In the genomic region with DNA sequence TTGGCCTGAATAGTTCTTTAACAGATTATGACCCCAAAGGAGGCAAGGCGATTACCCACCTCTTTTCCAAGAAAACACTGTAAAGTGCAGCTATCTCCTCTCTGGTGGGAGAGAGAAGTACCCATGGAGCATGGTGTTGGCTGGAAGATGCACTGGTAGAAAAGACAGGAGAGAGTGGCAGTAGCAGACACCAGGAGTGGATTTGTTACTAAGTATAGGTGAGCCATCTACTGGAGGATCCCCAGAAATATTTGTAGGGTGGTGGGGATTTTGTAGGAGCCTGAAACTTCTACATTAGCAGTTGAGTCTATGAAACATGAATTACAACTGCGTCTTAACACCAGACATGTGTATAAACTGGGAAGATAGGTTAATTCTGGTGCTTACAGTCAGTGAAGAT, we compare ENCODE assay signal across 8 cellular contexts.
A peak's percentile ranks its signal among the peaks of the same experiment; 100 is the strongest.
DNase-seq lines count a peak whose midpoint lies in the region; ATAC-seq, FAIRE-seq and TF ChIP-seq lines count a peak whose summit lies in the region.

No MANE protein-coding gene starts in this region.

- no peak overlapping the region for H3K4me3 ChIP-seq in fibroblast of lung (replicated peaks in 1 of 4; ENCODE audit: control extremely low read depth in 1 of 4, insufficient read depth in 1 of 4, low read depth in 3 of 4, low read length in 4 of 4)
- H3K4me3 ChIP-seq in aorta (ENCODE audit: low read length in 2 of 2) = no peak overlapping the region
- no peak overlapping the region for H3K4me3 ChIP-seq in lower leg skin (ENCODE audit: low read depth, poor library complexity, severe bottlenecking)

- H3K36me3 ChIP-seq in fibroblast of lung (ENCODE audit: control insufficient read depth, insufficient read depth, low read length) (no peaks in the 10 kb centered on the region), aorta (ENCODE audit: control insufficient read depth in 1 of 2, insufficient read depth in 2 of 2, low read length in 1 of 2) (no peaks in the 10 kb centered on the region)

- no peak for TF ChIP-seq POLR2A in lower leg skin (IDR thresholded peaks at IDR 0.05)

- WGBS in aorta, 2 donors = 96% methylated on average over 2 of the region's 2 CpGs
- WGBS in lower leg skin, 2 donors = 82 to 84% methylated on average over 2 of the region's 2 CpGs

- H3K4me2 ChIP-seq in fibroblast of lung (ENCODE audit: extremely low read depth, insufficient read depth, low read length) = no peak overlapping the region

- intact Hi-C loops in aorta (cut with DNase I) (loop anchor here (5.0 to 10.0 kb wide), 3 partner anchors 255 to 553 kb away; no protein-coding TSS in a partner anchor), lower leg skin (cut with DNase I; ENCODE audit: low total_unique reads) (no loop called here)

- TF ChIP-seq CTCF in fibroblast of lung (conservative IDR thresholded peaks at IDR 0.05 in 1 of 2, IDR thresholded peaks at IDR 0.05 in 1 of 2; ENCODE audit: low read depth in 1 of 2, low read length in 2 of 2) (peak in 1 of 2 donors; percentile 36), lower leg skin (IDR thresholded peaks at IDR 0.05) (no peak)

- H3K27ac ChIP-seq in fibroblast of lung (ENCODE audit: insufficient read depth, low read length) = no peak overlapping the region
- H3K27ac ChIP-seq in aorta (ENCODE audit: low read depth in 1 of 2, low read length in 2 of 2) = no peak overlapping the region

- peak; percentile 65 for DNase-seq in ELR (ENCODE audit: low read depth)
- peak; percentile 11 for DNase-seq in OCI-M1 (lab: John Stamatoyannopoulos, UW)
- peak; percentile 43 to 58 for DNase-seq in fibroblast of lung (ENCODE audit: low read depth in 2 of 2)
- no peak for DNase-seq in aorta
- no peak for DNase-seq in GDM1 (lab: John Stamatoyannopoulos, UW)
- DNase-seq in lower leg skin (ENCODE audit: low spot score in 2 of 2) = no peak

- H3K4me1 ChIP-seq in fibroblast of lung (ENCODE audit: control insufficient read depth, extremely low read depth, insufficient read depth, low read length) (peaks cover 4% of the 10 kb centered on the region), aorta (ENCODE audit: control insufficient read depth in 1 of 2, insufficient read depth in 2 of 2, low read length in 2 of 2) (no peaks in the 10 kb centered on the region)

- FAIRE-seq in A204.1 (lab: Jason Lieb, UNC) = peak; percentile 65

- no peak overlapping the region for H3K9ac ChIP-seq in fibroblast of lung (ENCODE audit: insufficient read depth, low read length)

- H3K79me2 ChIP-seq in fibroblast of lung (ENCODE audit: control insufficient read depth, insufficient read depth, low read length) = no peaks in the 10 kb centered on the region

- H3K27me3 ChIP-seq in fibroblast of lung (ENCODE audit: control insufficient read depth, insufficient read depth, low read length) (no peaks in the 10 kb centered on the region), aorta (ENCODE audit: control insufficient read depth in 1 of 2, insufficient read depth in 2 of 2, low read length in 1 of 2) (no peaks in the 10 kb centered on the region)

- H2AFZ ChIP-seq in fibroblast of lung (ENCODE audit: low read length) = no peak overlapping the region

- ATAC-seq in aorta (ENCODE audit: low FRiP score) (no peak), HG03457 (IDR thresholded peaks at IDR 0.05; ENCODE audit: unreplicated experiment) (no peak)

- H3K9me3 ChIP-seq in fibroblast of lung (ENCODE audit: control insufficient read depth, insufficient read depth, low read depth, low read length) = no peaks in the 10 kb centered on the region
- no peaks in the 10 kb centered on the region for H3K9me3 ChIP-seq in aorta (ENCODE audit: control insufficient read depth, low read length)

- no peaks in the 10 kb centered on the region for H4K20me1 ChIP-seq in fibroblast of lung (ENCODE audit: control insufficient read depth, extremely low read depth, insufficient read depth, low read length)

Comparison
In these comparisons a context has a peak if more than half of its experiments do, and no peak if none do; other contexts are left out.
1. DNase-seq: peak in ELR (single experiment), OCI-M1 (single experiment) and fibroblast of lung (2 of 2); none in aorta (0 of 2), GDM1 (single experiment) and lower leg skin (0 of 2).